13 cellular contexts compared by ENCODE assay signal in the genomic region with DNA sequence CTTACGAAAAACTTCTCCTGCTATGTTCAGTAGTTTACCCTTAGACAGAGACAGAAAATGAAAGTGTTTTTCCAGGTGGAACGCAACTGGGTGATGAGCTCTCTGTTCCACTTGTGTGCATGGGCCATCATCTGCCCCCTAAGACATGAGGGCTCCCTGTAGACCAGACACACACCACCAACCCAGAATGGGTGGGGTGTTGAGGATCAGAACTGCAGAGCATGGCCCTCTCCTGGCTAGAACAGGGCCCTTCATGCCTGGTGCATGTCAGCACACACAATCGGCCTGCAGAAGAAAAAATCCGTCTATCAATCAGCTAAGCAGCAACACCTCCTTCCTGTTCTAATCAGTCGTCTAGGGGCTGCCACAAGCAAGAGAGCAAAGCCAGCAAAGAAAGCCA.
DNase-seq lines count a peak whose midpoint lies in the region; ATAC-seq and TF ChIP-seq lines count a peak whose summit lies in the region.
"Had no signal": no experiment of that assay in that cellular context is flagged by ENCODE, and none has a peak within 500 bp of the region (broad histone marks: within the 10 kb centered on the region; RNA-seq: fewer than 3 reads in every experiment).

No MANE protein-coding gene starts in this region.

- H3K4me1 Mint-ChIP-seq in activated naive CD8-positive, alpha-beta T cell (ENCODE audit: low read depth): peaks cover 15% of the 10 kb centered on the region

- TF ChIP-seq CTCF in GM12864 (IDR thresholded peaks at IDR 0.05; ENCODE audit: low read depth, low read length, missing control alignments): peak; percentile 25
- TF ChIP-seq CTCF in dorsolateral prefrontal cortex (IDR thresholded peaks at IDR 0.05 in 54 of 56, conservative IDR thresholded peaks at IDR 0.05 in 2 of 56; ENCODE audit: low read depth in 1 of 56, partially characterized antibody in 56 of 56): no peak

- H3K27me3 Mint-ChIP-seq in activated naive CD8-positive, alpha-beta T cell: no peaks in the 10 kb centered on the region

- H3K27me3 ChIP-seq in dorsolateral prefrontal cortex: no peaks in the 10 kb centered on the region
- H3K27me3 ChIP-seq: upper lobe of left lung had no signal

- no peak overlapping the region for H3K4me3 ChIP-seq in GM12864 (ENCODE audit: low read depth, low read length)
- no peak overlapping the region for H3K4me3 ChIP-seq in dorsolateral prefrontal cortex
- H3K4me3 ChIP-seq: upper lobe of left lung had no signal

- ATAC-seq in GM19372 (IDR thresholded peaks at IDR 0.05; ENCODE audit: low read depth, unreplicated experiment) (peak; percentile 63), HG02885 (IDR thresholded peaks at IDR 0.05; ENCODE audit: poor library complexity, unreplicated experiment) (peak; percentile 53), HG03045 (IDR thresholded peaks at IDR 0.05; ENCODE audit: unreplicated experiment) (no peak), HG02970 (IDR thresholded peaks at IDR 0.05; ENCODE audit: low FRiP score, unreplicated experiment) (no peak)

- H3K27ac Mint-ChIP-seq in activated naive CD8-positive, alpha-beta T cell: peak overlapping the region; percentile 52
- H3K27ac Mint-ChIP-seq: nephron progenitor cell had no signal

- H3K9me3 Mint-ChIP-seq in activated naive CD8-positive, alpha-beta T cell (ENCODE audit: low read depth): no peaks in the 10 kb centered on the region
- H3K9me3 Mint-ChIP-seq: nephron progenitor cell had no signal

- no peak overlapping the region for H3K4me3 Mint-ChIP-seq in activated naive CD8-positive, alpha-beta T cell
- H3K4me3 Mint-ChIP-seq: nephron progenitor cell had no signal

- no peak for DNase-seq in GM12864 (ENCODE audit: low read depth)
- no peak for DNase-seq in dorsolateral prefrontal cortex
- DNase-seq in DMS53 (lab: John Stamatoyannopoulos, UW): no peak
- DNase-seq: dermis blood vessel endothelial cell, NCI-H2081, nephron progenitor cell, small intestine, upper lobe of left lung had no signal

- no peak overlapping the region for H3K27ac ChIP-seq in dorsolateral prefrontal cortex
- H3K27ac ChIP-seq: upper lobe of left lung had no signal

- intact Hi-C loops in dorsolateral prefrontal cortex (cut with DNase I): no loop called here

- no peaks in the 10 kb centered on the region for H3K36me3 Mint-ChIP-seq in activated naive CD8-positive, alpha-beta T cell

Comparison
In these comparisons a context has a peak if more than half of its experiments do, and no peak if none do; other contexts are left out.
1. ATAC-seq: peak in GM19372 (single experiment) and HG02885 (single experiment); none in HG03045 (single experiment) and HG02970 (single experiment).